ENCODE assay signal across 1 cellular context in the genomic region with DNA sequence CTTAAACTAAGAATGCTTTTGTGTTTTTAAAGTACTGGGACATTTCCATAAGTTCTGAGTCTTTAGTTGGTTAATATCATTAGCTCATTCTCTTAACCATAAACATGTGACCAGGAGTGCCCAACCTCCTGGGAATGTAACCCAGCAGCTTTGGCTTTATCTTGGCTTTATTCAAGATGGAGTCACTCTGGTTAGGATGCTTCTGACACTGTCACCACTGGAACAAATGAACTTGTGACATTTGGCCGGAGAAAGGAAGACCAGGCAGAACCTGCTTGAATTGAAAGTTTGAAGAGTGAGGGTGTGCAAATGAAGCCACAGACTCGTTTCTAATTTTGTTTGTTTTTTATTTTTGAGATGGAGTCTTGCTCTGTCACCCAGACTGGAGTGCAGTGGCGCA.
A peak's percentile ranks its signal among the peaks of the same experiment; 100 is the strongest.
TF ChIP-seq lines count a peak whose summit lies in the region.

No MANE protein-coding gene starts in this region.

TF ChIP-seq in K562, 482 proteins besides CTCF, POLR2A, EP300 and RAD21 (continued from another document and continues in another):
- no peak for TF ChIP-seq NR4A1 (CRISPR knock-in tag; IDR thresholded peaks at IDR 0.05)
- peak; percentile 70; the same call in 1 of the 2 replicates for TF ChIP-seq NR4A1 (tag; IDR thresholded peaks at IDR 0.05)
- TF ChIP-seq CHD2 (IDR thresholded peaks at IDR 0.05; ENCODE audit: low read depth, low read length) = no peak
- TF ChIP-seq ZBTB7A (IDR thresholded peaks at IDR 0.05; ENCODE audit: borderline replicate concordance, control insufficient read depth, low read depth, low read length) = no peak
- TF ChIP-seq REST (CRISPR knock-in tag; IDR thresholded peaks at IDR 0.05; ENCODE audit: low read depth) = no peak
- no peak for TF ChIP-seq MED1 (CRISPR knock-in tag; IDR thresholded peaks at IDR 0.05; ENCODE audit: borderline replicate concordance)
- no peak for TF ChIP-seq RFX7 (CRISPR knock-in tag; IDR thresholded peaks at IDR 0.05)
- no peak for TF ChIP-seq SAFB2 (IDR thresholded peaks at IDR 0.05; ENCODE audit: borderline replicate concordance, low read depth, low read length, severe bottlenecking)
- no peak for TF ChIP-seq HDAC1 (IDR thresholded peaks at IDR 0.05)
- no peak for TF ChIP-seq ZNF395 (CRISPR knock-in tag; IDR thresholded peaks at IDR 0.05)
- no peak for TF ChIP-seq ETV1 (tag; conservative IDR thresholded peaks at IDR 0.05; ENCODE audit: low read depth)
- TF ChIP-seq SMAD1 (IDR thresholded peaks at IDR 0.05; ENCODE audit: low read depth, low read length, partially characterized antibody) = no peak
- no peak for TF ChIP-seq ARID1B (IDR thresholded peaks at IDR 0.05)
- 0 out of 2 replicates have a peak, but pooled peaks have one; percentile 56 for TF ChIP-seq DDX20 (tag; IDR thresholded peaks at IDR 0.05; ENCODE audit: low read depth)
- TF ChIP-seq HNRNPUL1 (IDR thresholded peaks at IDR 0.05; ENCODE audit: low read length) = no peak
- no peak for TF ChIP-seq TCF3 (CRISPR knock-in tag; IDR thresholded peaks at IDR 0.05)
- TF ChIP-seq ZNF12 (CRISPR knock-in tag; IDR thresholded peaks at IDR 0.05) = no peak
- no peak for TF ChIP-seq ZNF707 (CRISPR knock-in tag; conservative IDR thresholded peaks at IDR 0.05)
- TF ChIP-seq, protein P1, sequence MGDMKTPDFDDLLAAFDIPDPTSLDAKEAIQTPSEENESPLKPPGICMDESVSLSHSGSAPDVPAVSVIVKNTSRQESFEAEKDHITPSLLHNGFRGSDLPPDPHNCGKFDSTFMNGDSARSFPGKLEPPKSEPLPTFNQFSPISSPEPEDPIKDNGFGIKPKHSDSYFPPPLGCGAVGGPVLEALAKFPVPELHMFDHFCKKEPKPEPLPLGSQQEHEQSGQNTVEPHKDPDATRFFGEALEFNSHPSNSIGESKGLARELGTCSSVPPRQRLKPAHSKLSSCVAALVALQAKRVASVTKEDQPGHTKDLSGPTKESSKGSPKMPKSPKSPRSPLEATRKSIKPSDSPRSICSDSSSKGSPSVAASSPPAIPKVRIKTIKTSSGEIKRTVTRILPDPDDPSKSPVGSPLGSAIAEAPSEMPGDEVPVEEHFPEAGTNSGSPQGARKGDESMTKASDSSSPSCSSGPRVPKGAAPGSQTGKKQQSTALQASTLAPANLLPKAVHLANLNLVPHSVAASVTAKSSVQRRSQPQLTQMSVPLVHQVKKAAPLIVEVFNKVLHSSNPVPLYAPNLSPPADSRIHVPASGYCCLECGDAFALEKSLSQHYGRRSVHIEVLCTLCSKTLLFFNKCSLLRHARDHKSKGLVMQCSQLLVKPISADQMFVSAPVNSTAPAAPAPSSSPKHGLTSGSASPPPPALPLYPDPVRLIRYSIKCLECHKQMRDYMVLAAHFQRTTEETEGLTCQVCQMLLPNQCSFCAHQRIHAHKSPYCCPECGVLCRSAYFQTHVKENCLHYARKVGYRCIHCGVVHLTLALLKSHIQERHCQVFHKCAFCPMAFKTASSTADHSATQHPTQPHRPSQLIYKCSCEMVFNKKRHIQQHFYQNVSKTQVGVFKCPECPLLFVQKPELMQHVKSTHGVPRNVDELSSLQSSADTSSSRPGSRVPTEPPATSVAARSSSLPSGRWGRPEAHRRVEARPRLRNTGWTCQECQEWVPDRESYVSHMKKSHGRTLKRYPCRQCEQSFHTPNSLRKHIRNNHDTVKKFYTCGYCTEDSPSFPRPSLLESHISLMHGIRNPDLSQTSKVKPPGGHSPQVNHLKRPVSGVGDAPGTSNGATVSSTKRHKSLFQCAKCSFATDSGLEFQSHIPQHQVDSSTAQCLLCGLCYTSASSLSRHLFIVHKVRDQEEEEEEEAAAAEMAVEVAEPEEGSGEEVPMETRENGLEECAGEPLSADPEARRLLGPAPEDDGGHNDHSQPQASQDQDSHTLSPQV (IDR thresholded peaks at IDR 0.05) = peak; percentile 81
- no peak for TF ChIP-seq ZNF740 (CRISPR knock-in tag; IDR thresholded peaks at IDR 0.05)
- 0 out of 4 replicates have a peak, but pooled peaks of 1 of the 2 experiments have one; percentile 52 for TF ChIP-seq ZNF740 (tag; IDR thresholded peaks at IDR 0.05)
- no peak for TF ChIP-seq POLR2AphosphoS2 (IDR thresholded peaks at IDR 0.05; ENCODE audit: low read length)
- TF ChIP-seq PRMT5 (CRISPR knock-in tag; IDR thresholded peaks at IDR 0.05) = no peak
- no peak for TF ChIP-seq TCF7 (IDR thresholded peaks at IDR 0.05; ENCODE audit: borderline replicate concordance)
- no peak for TF ChIP-seq ZNF449 (CRISPR knock-in tag; IDR thresholded peaks at IDR 0.05)
- TF ChIP-seq PBX2 (CRISPR knock-in tag; IDR thresholded peaks at IDR 0.05; ENCODE audit: low read depth) = no peak
- TF ChIP-seq PBX2 (tag; conservative IDR thresholded peaks at IDR 0.05; ENCODE audit: low read depth) = 0 out of 2 replicates have a peak, but pooled peaks have one; percentile 44
- TF ChIP-seq KDM1A (IDR thresholded peaks at IDR 0.05) = no peak
- no peak; the same call in 1 of the 2 replicates for TF ChIP-seq KLF6 (CRISPR knock-in tag; IDR thresholded peaks at IDR 0.05; ENCODE audit: borderline replicate concordance)
- TF ChIP-seq NBN (IDR thresholded peaks at IDR 0.05; ENCODE audit: low read depth) = no peak
- no peak for TF ChIP-seq KLF10 (CRISPR knock-in tag; IDR thresholded peaks at IDR 0.05)
- no peak for TF ChIP-seq NR2C1 (IDR thresholded peaks at IDR 0.05)
- peak; percentile 43; the same call in 1 of the 2 replicates for TF ChIP-seq NR2C1 (tag; IDR thresholded peaks at IDR 0.05)
- TF ChIP-seq BRF1 (IDR thresholded peaks at IDR 0.05; ENCODE audit: borderline replicate concordance, extremely low read depth, insufficient read length) = no peak
- TF ChIP-seq, protein P2, sequence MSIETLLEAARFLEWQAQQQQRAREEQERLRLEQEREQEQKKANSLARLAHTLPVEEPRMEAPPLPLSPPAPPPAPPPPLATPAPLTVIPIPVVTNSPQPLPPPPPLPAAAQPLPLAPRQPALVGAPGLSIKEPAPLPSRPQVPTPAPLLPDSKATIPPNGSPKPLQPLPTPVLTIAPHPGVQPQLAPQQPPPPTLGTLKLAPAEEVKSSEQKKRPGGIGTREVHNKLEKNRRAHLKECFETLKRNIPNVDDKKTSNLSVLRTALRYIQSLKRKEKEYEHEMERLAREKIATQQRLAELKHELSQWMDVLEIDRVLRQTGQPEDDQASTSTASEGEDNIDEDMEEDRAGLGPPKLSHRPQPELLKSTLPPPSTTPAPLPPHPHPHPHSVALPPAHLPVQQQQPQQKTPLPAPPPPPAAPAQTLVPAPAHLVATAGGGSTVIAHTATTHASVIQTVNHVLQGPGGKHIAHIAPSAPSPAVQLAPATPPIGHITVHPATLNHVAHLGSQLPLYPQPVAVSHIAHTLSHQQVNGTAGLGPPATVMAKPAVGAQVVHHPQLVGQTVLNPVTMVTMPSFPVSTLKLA (conservative IDR thresholded peaks at IDR 0.05) = no peak
- TF ChIP-seq RNF2 (IDR thresholded peaks at IDR 0.05) = no peak
- no peak for TF ChIP-seq E4F1 (CRISPR knock-in tag; IDR thresholded peaks at IDR 0.05; ENCODE audit: borderline replicate concordance)
- peak; percentile 58; the same call in 1 of the 2 replicates for TF ChIP-seq TEAD2 (tag; IDR thresholded peaks at IDR 0.05)
- TF ChIP-seq U2AF2 (optimal IDR thresholded peaks at IDR 0.05; ENCODE audit: low read depth, low read length) = no peak
- TF ChIP-seq E2F4 (CRISPR knock-in tag; IDR thresholded peaks at IDR 0.05; ENCODE audit: low read depth) = no peak
- TF ChIP-seq TEAD1 (CRISPR knock-in tag; IDR thresholded peaks at IDR 0.05) = no peak
